Comparison of ENCODE assay signal across 8 cellular contexts in the genomic region with DNA sequence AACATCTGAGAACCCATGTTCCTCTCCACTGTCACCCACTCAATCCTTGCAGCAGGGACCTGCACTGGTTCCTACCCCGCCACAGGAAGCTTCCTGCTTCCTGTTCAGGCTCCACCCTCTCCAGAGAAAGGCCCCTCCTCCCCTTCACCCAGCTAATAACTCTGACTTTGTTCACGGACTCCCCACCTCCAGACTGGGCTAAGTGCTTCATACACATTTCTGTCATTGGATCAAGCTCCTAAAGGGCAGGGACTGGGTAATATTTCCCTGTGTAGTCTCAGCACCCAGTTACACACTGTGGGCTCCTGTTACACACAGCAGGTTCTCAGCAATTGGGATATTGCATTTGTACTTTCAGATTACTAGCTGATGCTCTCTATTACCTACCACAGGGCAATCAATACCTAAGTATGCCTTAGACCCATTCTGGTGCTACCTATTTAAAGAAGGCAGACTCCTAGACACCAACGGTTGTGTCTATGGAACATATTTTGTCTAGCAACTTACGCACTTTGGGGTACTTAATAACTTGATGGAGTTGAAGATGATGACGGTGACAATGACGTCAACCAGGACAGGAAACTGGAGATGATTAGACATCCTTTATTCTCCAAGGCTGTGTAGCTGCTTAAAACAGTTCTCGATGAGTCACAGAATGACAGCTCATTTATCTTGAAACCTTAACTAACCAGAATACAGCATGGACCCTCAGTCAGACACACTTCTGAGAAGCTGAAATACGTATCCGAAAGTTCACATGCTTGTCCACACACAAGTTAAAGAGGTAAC. TPM values are rescaled to one million over a fixed set of nuclear protein-coding genes. Genes with fewer than 3 reads are reported as not detected.
A peak's percentile ranks its signal among the peaks of the same experiment; 100 is the strongest.
DNase-seq lines count a peak whose midpoint lies in the region; ATAC-seq and TF ChIP-seq lines count a peak whose summit lies in the region.

No MANE protein-coding gene starts in this region.

- H3K4me1 ChIP-seq in lower lobe of right lung, result peaks cover 98% of the 10 kb centered on the region

- POLR2A ChIA-PET in activated B cell treated with CpG ODN at 0.5 μM for 24 hours (lab: Charles Lee), result interaction anchor here (0.5 to 1.5 kb wide), 5 partner anchors 20 to 136 kb away, joined by 3 to 14 read pairs (median 3); a partner anchor contains a TSS

- peaks cover 77% of the 10 kb centered on the region for H3K4me1 Mint-ChIP-seq in activated B cell treated with CpG ODN at 0.5 μM for 24 hours

- ATAC-seq in HG03469 (IDR thresholded peaks at IDR 0.05; ENCODE audit: unreplicated experiment), result peak; percentile 30
- ATAC-seq in activated B cell treated with CpG ODN at 0.5 μM for 24 hours (ENCODE audit: low read depth), result peak; percentile 56
- peak; percentile 56 to 61 for ATAC-seq in lower lobe of right lung
- ATAC-seq in GM19397 (IDR thresholded peaks at IDR 0.05; ENCODE audit: unreplicated experiment), result no peak
- ATAC-seq in GM18498 (IDR thresholded peaks at IDR 0.05; ENCODE audit: unreplicated experiment), result no peak

- no peaks in the 10 kb centered on the region for H3K9me3 ChIP-seq in lower lobe of right lung

- H3K4me3 Mint-ChIP-seq in activated B cell treated with CpG ODN at 0.5 μM for 24 hours, result peak overlapping the region; percentile 56

- H3K36me3 ChIP-seq in lower lobe of right lung, result no peaks in the 10 kb centered on the region

- H3K36me3 Mint-ChIP-seq in activated B cell treated with CpG ODN at 0.5 μM for 24 hours (ENCODE audit: low read depth), result no peaks in the 10 kb centered on the region

- H3K27me3 ChIP-seq in lower lobe of right lung (ENCODE audit: low read depth), result no peaks in the 10 kb centered on the region

- H3K27ac ChIP-seq in caudate nucleus (ENCODE audit: low read depth, low read length) (peak overlapping the region; percentile 78), lower lobe of right lung (peak overlapping the region; percentile 80)

- CTCF ChIA-PET in activated B cell treated with CpG ODN at 0.5 μM for 24 hours (lab: Charles Lee), result interaction anchor here (0.7 kb wide), 1 partner anchor 44 kb away, joined by 4 read pairs; no protein-coding TSS in a partner anchor

- DNase-seq in AG20443 (ENCODE audit: low spot score) (peak; percentile 51), activated B cell treated with CpG ODN at 0.5 μM for 24 hours (no peak), caudate nucleus (lab: John Stamatoyannopoulos, UW) (peak in 15 of 61 donors; percentile 3 to 82 (median 16)), lower lobe of right lung (peak; percentile 55)
- peak; percentile 43 to 72 for DNase-seq in stimulated activated CD8-positive, alpha-beta memory T cell treated with anti-CD3 and anti-CD28 coated beads, Interleukin-7, amount 100 ng/mL, for 4 hours (ENCODE audit: low read depth in 2 of 2)

- H3K27me3 Mint-ChIP-seq in activated B cell treated with CpG ODN at 0.5 μM for 24 hours, result peaks cover 11% of the 10 kb centered on the region

- peak overlapping the region; percentile 22 for H3K4me3 ChIP-seq in lower lobe of right lung

- peak overlapping the region; percentile 76 for H3K27ac Mint-ChIP-seq in activated B cell treated with CpG ODN at 0.5 μM for 24 hours

- H3K9me3 Mint-ChIP-seq in activated B cell treated with CpG ODN at 0.5 μM for 24 hours, result no peaks in the 10 kb centered on the region

- intact Hi-C loops in activated B cell treated with CpG ODN at 0.5 μM for 24 hours (cut with micrococcal nuclease), result loop anchor here (1.0 to 2.0 kb wide), 2 partner anchors 47 to 54 kb away; no protein-coding TSS in a partner anchor
- intact Hi-C loops in lower lobe of right lung (cut with DNase I), result no loop called here

- TF ChIP-seq CTCF in activated B cell treated with CpG ODN at 0.5 μM for 24 hours (IDR thresholded peaks at IDR 0.05), result no peak
- TF ChIP-seq CTCF in lower lobe of right lung (IDR thresholded peaks at IDR 0.05), result no peak

RNA-seq across cellular contexts. Expression of a gene that starts 58.1 kb away (rescaled TPM):
- 1.9 and 2.6 TPM in 2 replicates for total RNA-seq in activated B cell treated with CpG ODN at 0.5 μM for 24 hours
- total RNA-seq in lower lobe of right lung, result 12.5 TPM

Comparison
In these comparisons a context has a peak if more than half of its experiments do, and no peak if none do; other contexts are left out.
1. ATAC-seq: peak in HG03469 (single experiment), activated B cell treated with CpG ODN at 0.5 μM for 24 hours (single experiment) and lower lobe of right lung (2 of 2); none in GM19397 (single experiment) and GM18498 (single experiment).